8 cellular contexts compared by ENCODE assay signal in the genomic region with DNA sequence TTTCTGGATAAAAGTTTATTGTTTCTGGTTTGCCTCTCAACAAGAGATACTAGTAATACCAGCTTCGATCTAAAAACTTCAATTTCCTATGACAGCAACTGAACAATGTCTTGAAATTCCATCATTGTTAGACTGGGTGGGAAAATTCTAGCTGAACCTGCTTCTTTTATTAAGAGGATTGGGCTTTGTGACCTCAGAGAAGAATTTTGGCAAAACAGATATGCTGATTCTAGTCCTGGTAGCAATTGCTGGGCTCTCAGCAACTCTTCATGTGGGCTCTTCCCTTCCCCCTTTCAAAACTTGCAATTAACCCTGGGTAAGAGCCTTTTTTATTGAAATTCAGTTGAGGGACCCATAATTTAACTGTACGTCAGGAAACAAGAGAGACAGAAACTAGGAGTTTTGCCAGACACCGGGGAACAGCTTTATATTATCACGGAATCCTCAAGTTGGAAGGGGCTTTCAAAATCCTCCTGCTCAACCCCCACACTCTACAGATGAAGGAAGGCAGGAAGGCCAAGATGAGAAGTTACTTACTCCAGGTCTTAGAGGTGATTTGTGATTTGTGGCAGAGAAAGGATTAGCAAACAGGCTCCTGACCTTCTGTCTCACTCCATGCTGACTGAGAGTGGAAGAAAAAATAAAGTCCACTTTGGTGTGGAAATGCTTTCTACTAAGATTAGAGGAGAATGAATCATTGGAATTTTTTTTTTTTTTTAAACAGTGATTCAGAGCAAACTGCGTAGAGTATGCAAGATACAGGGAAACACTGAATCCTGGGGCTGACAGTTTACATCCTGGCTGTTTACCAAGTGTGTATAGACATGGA.
A peak's percentile ranks its signal among the peaks of the same experiment; 100 is the strongest.
DNase-seq lines count a peak whose midpoint lies in the region; ATAC-seq and TF ChIP-seq lines count a peak whose summit lies in the region.

No MANE protein-coding gene starts in this region.

- TF ChIP-seq CTCF in PC-3 (conservative IDR thresholded peaks at IDR 0.05; ENCODE audit: low read depth, low read length) (no peak), esophagus squamous epithelium (IDR thresholded peaks at IDR 0.05) (no peak)

- H3K36me3 ChIP-seq in PC-3 (ENCODE audit: low read depth, low read length) (no peaks in the 10 kb centered on the region), esophagus squamous epithelium (no peaks in the 10 kb centered on the region), rectal smooth muscle tissue (ENCODE audit: control insufficient read depth, insufficient read depth, low read length) (no peaks in the 10 kb centered on the region)

- H3K4me3 ChIP-seq in PC-3 (ENCODE audit: low read length) (peak overlapping the region; percentile 49), esophagus squamous epithelium (no peak overlapping the region), rectal smooth muscle tissue (ENCODE audit: low read length) (peak overlapping the region; percentile 2)

- CTCF ChIA-PET in PC-3 (lab: Charles Lee): interaction anchor here (0.6 kb wide), 1 partner anchor 165 kb away, joined by 3 read pairs; no protein-coding TSS in a partner anchor

- peak; percentile 23 for ATAC-seq in PC-3
- ATAC-seq in GM19324 (IDR thresholded peaks at IDR 0.05; ENCODE audit: low FRiP score, unreplicated experiment): no peak

- H3K9ac ChIP-seq in PC-3 (ENCODE audit: low read length): peak overlapping the region; percentile 88
- no peak overlapping the region for H3K9ac ChIP-seq in rectal smooth muscle tissue (ENCODE audit: low read length)

- no peaks in the 10 kb centered on the region for H3K9me2 ChIP-seq in PC-3 (replicated peaks; ENCODE audit: low read length)

- H3K4me1 ChIP-seq in PC-3 (ENCODE audit: insufficient read depth, low read length) (peaks cover 57% of the 10 kb centered on the region), esophagus squamous epithelium (peaks cover 8 to 56% (median 37%) of the 10 kb centered on the region in 3 donors), rectal smooth muscle tissue (ENCODE audit: control insufficient read depth, insufficient read depth, low read length) (peaks cover 8% of the 10 kb centered on the region)

- 12 to 17% methylated on average over 5 of the region's 5 CpGs for WGBS in esophagus squamous epithelium, 2 donors

- no peaks in the 10 kb centered on the region for H3K27me3 ChIP-seq in PC-3 (ENCODE audit: low read length)
- no peaks in the 10 kb centered on the region for H3K27me3 ChIP-seq in esophagus squamous epithelium
- no peaks in the 10 kb centered on the region for H3K27me3 ChIP-seq in rectal smooth muscle tissue (ENCODE audit: control insufficient read depth, insufficient read depth, low read length)

- no peaks in the 10 kb centered on the region for H3K9me3 ChIP-seq in PC-3 (ENCODE audit: low read length)
- no peaks in the 10 kb centered on the region for H3K9me3 ChIP-seq in esophagus squamous epithelium

- BruUV-seq in PC-3 (replicated peaks; lab: Mats Ljungman, UMichigan): TSS peak; percentile 86

- H3K27ac ChIP-seq in PC-3 (ENCODE audit: low read length) (peak overlapping the region; percentile 96), esophagus squamous epithelium (peak overlapping the region; percentile 15 to 75 (median 62)), rectal smooth muscle tissue (ENCODE audit: low read depth, low read length) (peak overlapping the region; percentile 29)

- no peaks in the 10 kb centered on the region for H4K20me1 ChIP-seq in PC-3 (ENCODE audit: low read length)

- peak; percentile 67 for DNase-seq in GM03348 (ENCODE audit: low spot score)
- DNase-seq in PC-3: peak; percentile 95
- no peak for DNase-seq in esophagus squamous epithelium (lab: John Stamatoyannopoulos, UW)
- DNase-seq in HT-29 (ENCODE audit: low spot score): no peak
- DNase-seq in ureter (ENCODE audit: low spot score): no peak
- DNase-seq in UCSD-AML1 (lab: John Stamatoyannopoulos, UW; ENCODE audit: unreplicated experiment): no peak

- H3K79me2 ChIP-seq in PC-3 (ENCODE audit: low read length): no peaks in the 10 kb centered on the region

- H2AFZ ChIP-seq in PC-3 (ENCODE audit: low read length): no peak overlapping the region

- POLR2A ChIA-PET in PC-3 (lab: Charles Lee; ENCODE audit: unreplicated experiment): no interaction called here

- peak overlapping the region; percentile 68 for H3K4me2 ChIP-seq in PC-3 (ENCODE audit: low read length)

- intact Hi-C loops in PC-3 (cut with micrococcal nuclease) (loop anchor here (2.0 kb wide), 9 partner anchors 37 to 405 kb away; no protein-coding TSS in a partner anchor), esophagus squamous epithelium (cut with DNase I) (no loop called here)

- no peak for TF ChIP-seq POLR2A in esophagus squamous epithelium (IDR thresholded peaks at IDR 0.05)

- H3F3A ChIP-seq in PC-3 (ENCODE audit: low read length, unreplicated experiment): peaks cover 10% of the 10 kb centered on the region

Comparison
In these comparisons a context has a peak if more than half of its experiments do, and no peak if none do; other contexts are left out.
1. DNase-seq: peak in GM03348 (single experiment) and PC-3 (single experiment); none in esophagus squamous epithelium (single experiment), HT-29 (single experiment), ureter (single experiment) and UCSD-AML1 (single experiment).
2. H3K27ac ChIP-seq: peak in every context shown above with its lines; median percentile 96 in PC-3; 62 in esophagus squamous epithelium; 29 in rectal smooth muscle tissue.
3. H3K4me3 ChIP-seq: peak in PC-3 (single experiment) and rectal smooth muscle tissue (single experiment); none in esophagus squamous epithelium (0 of 4).